ENCODE assay signal across 35 cellular contexts in the genomic region with DNA sequence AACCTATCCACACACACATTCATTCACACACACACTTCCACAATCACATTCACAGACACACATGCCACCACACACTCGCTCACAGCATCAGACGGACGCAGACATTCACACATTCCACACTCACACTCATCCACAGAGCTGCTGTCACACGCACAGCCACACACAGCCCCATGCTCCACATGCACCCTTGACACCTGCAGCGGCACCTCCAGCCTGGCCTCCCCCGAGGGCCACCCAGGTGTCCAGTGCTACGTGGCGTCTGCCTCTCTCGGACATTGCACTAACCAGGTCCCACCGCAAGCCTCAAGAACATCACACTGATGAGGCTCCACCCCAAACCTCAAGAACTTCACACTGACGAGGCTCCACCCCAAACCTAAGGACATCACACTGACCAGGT.
"Had no signal": no experiment of that assay in that cellular context is flagged by ENCODE, and none has a peak within 500 bp of the region (broad histone marks: within the 10 kb centered on the region; RNA-seq: fewer than 3 reads in every experiment).

No MANE protein-coding gene starts in this region.

- H3K4me1 ChIP-seq: ascending aorta had no signal

- FAIRE-seq: TTC549 had no signal

- H3K36me3 Mint-ChIP-seq: activated CD4-positive, alpha-beta memory T cell treated with anti-CD3 and anti-CD28 coated beads for 36 hours; activated naive CD4-positive, alpha-beta T cell treated with anti-CD3 and anti-CD28 coated beads, Interleukin-2, amount 10 ng/mL, durations not matched to agents 7 days and 5 days; activated naive CD4-positive, alpha-beta T cell treated with anti-CD3 and anti-CD28 coated beads, Interleukin-2, amount 50 U/mL, for 24 hours; activated naive CD8-positive, alpha-beta T cell; activated naive CD8-positive, alpha-beta T cell treated with anti-CD3 and anti-CD28 coated beads, Interleukin-2, amount 10 ng/mL, durations not matched to agents 7 days and 5 days; brain; T-cell had no signal

- H3K27ac ChIP-seq: ascending aorta, cardiac muscle cell, VCaP had no signal

- H3K9me3 Mint-ChIP-seq: activated B cell treated with CpG ODN at 0.5 μM for 24 hours; activated CD4-positive, alpha-beta memory T cell treated with anti-CD3 and anti-CD28 coated beads for 36 hours; activated CD4-positive, alpha-beta T cell treated with anti-CD3 and anti-CD28 coated beads, Interleukin-2, amount 10 ng/mL, durations not matched to agents 24 days and 14 days; activated CD8-positive, alpha-beta T cell treated with anti-CD3 and anti-CD28 coated beads for 36 hours; activated naive CD4-positive, alpha-beta T cell treated with anti-CD3 and anti-CD28 coated beads, Interleukin-2, amount 10 ng/mL, durations not matched to agents 7 days and 5 days; activated naive CD4-positive, alpha-beta T cell treated with anti-CD3 and anti-CD28 coated beads, Interleukin-2, amount 50 U/mL, for 24 hours; activated naive CD8-positive, alpha-beta T cell treated with anti-CD3 and anti-CD28 coated beads, Interleukin-2, amount 10 ng/mL, durations not matched to agents 7 days and 5 days; activated naive CD8-positive, alpha-beta T cell treated with anti-CD3 and anti-CD28 coated beads, Interleukin-2, amount 50 U/mL, for 24 hours; activated T-cell treated with anti-CD3 and anti-CD28 coated beads, Interleukin-2, amount 50 U/mL, for 4 hours; activated T-cell treated with anti-CD3 and anti-CD28 coated beads, Interleukin-2, amount 50 U/mL, for 72 hours; activated T-helper 2 cell treated with anti-CD3 and anti-CD28 coated beads, Interferon-gamma antibody, Interleukin-2, Interleukin-4, amounts not matched to agents 10 μg/mL and 5 μg/mL and 100 μg/mL, durations not matched to agents 14 hours and 24 hours and 36 hours; central memory CD8-positive, alpha-beta T cell; T-cell had no signal

- H3K27ac Mint-ChIP-seq: activated B cell treated with CpG ODN at 0.5 μM for 24 hours; activated CD4-positive, alpha-beta memory T cell treated with anti-CD3 and anti-CD28 coated beads for 36 hours; activated CD4-positive, alpha-beta T cell treated with anti-CD3 and anti-CD28 coated beads, Interleukin-2, amount 10 ng/mL, durations not matched to agents 24 days and 14 days; activated CD8-positive, alpha-beta T cell treated with anti-CD3 and anti-CD28 coated beads for 36 hours; activated naive CD4-positive, alpha-beta T cell treated with anti-CD3 and anti-CD28 coated beads, Interleukin-2, amount 10 ng/mL, durations not matched to agents 7 days and 5 days; activated naive CD4-positive, alpha-beta T cell treated with anti-CD3 and anti-CD28 coated beads, Interleukin-2, amount 50 U/mL, for 24 hours; activated naive CD8-positive, alpha-beta T cell; activated naive CD8-positive, alpha-beta T cell treated with anti-CD3 and anti-CD28 coated beads, Interleukin-2, amount 10 ng/mL, durations not matched to agents 7 days and 5 days; activated naive CD8-positive, alpha-beta T cell treated with anti-CD3 and anti-CD28 coated beads, Interleukin-2, amount 50 U/mL, for 24 hours; activated T-cell treated with anti-CD3 and anti-CD28 coated beads, Interleukin-2, amount 50 U/mL, for 72 hours; activated T-helper 2 cell treated with anti-CD3 and anti-CD28 coated beads, Interferon-gamma antibody, Interleukin-2, Interleukin-4, amounts not matched to agents 10 μg/mL and 5 μg/mL and 100 μg/mL, durations not matched to agents 14 hours and 24 hours and 36 hours; T-cell; T-helper 17 cell had no signal

- H3K27me3 ChIP-seq: ascending aorta had no signal

- H3K9me3 ChIP-seq: ascending aorta had no signal

- H3K4me3 ChIP-seq: ascending aorta, cardiac muscle cell had no signal

- ATAC-seq: activated CD8-positive, alpha-beta T cell treated with anti-CD3 and anti-CD28 coated beads for 36 hours; activated naive CD8-positive, alpha-beta T cell treated with anti-CD3 and anti-CD28 coated beads, Interleukin-2, amount 50 U/mL, for 24 hours; activated T-cell treated with anti-CD3 and anti-CD28 coated beads, Interleukin-2, amount 50 U/mL, for 4 hours; activated T-cell treated with anti-CD3 and anti-CD28 coated beads, Interleukin-2, amount 50 U/mL, for 72 hours; T-cell; T-helper 17 cell had no signal

- H3K27me3 Mint-ChIP-seq: activated CD8-positive, alpha-beta T cell treated with anti-CD3 and anti-CD28 coated beads for 36 hours; activated naive CD4-positive, alpha-beta T cell treated with anti-CD3 and anti-CD28 coated beads, Interleukin-2, amount 50 U/mL, for 24 hours; activated naive CD8-positive, alpha-beta T cell treated with anti-CD3 and anti-CD28 coated beads, Interleukin-2, amount 10 ng/mL, durations not matched to agents 7 days and 5 days; activated naive CD8-positive, alpha-beta T cell treated with anti-CD3 and anti-CD28 coated beads, Interleukin-2, amount 50 U/mL, for 24 hours had no signal

- DNase-seq: activated B cell treated with CpG ODN at 0.5 μM for 24 hours; activated CD4-positive, alpha-beta memory T cell treated with anti-CD3 and anti-CD28 coated beads for 36 hours; activated CD4-positive, alpha-beta T cell treated with anti-CD3 and anti-CD28 coated beads for 4 hours; activated CD4-positive, alpha-beta T cell treated with anti-CD3 and anti-CD28 coated beads, Interleukin-2, amount 10 ng/mL, durations not matched to agents 24 days and 14 days; activated CD4-positive, alpha-beta T cell treated with anti-CD3 and anti-CD28 coated beads, Interleukin-2, amount 50 U/mL, for 1 hour; activated CD4-positive, alpha-beta T cell treated with anti-CD3 and anti-CD28 coated beads, Interleukin-2, amount 50 U/mL, for 4 hours; activated CD4-positive, CD25-positive, alpha-beta regulatory T cell treated with anti-CD3 and anti-CD28 coated beads, Interleukin-2, amount 50 U/mL, for 72 hours; activated CD8-positive, alpha-beta memory T cell treated with anti-CD3 and anti-CD28 coated beads, Interleukin-2, amount 50 U/mL, for 4 hours; activated CD8-positive, alpha-beta T cell treated with anti-CD3 and anti-CD28 coated beads for 36 hours; activated effector memory CD4-positive, alpha-beta T cell treated with Interleukin-2 at 50 U/mL for 16 hours; activated gamma-delta T cell; activated naive CD4-positive, alpha-beta T cell treated with anti-CD3 and anti-CD28 coated beads, Interleukin-2, amount 10 ng/mL, durations not matched to agents 7 days and 5 days; activated naive CD4-positive, alpha-beta T cell treated with Interleukin-2 at 50 U/mL for 16 hours; activated naive CD8-positive, alpha-beta T cell treated with anti-CD3 and anti-CD28 coated beads, Interleukin-2, amount 10 ng/mL, durations not matched to agents 7 days and 5 days; activated naive CD8-positive, alpha-beta T cell treated with anti-CD3 and anti-CD28 coated beads, Interleukin-2, amount 50 U/mL, for 24 hours; activated T-cell treated with anti-CD3 and anti-CD28 coated beads for 4 hours; activated T-cell treated with anti-CD3 and anti-CD28 coated beads, Interleukin-2, amount 50 U/mL, for 1 hour; activated T-cell treated with anti-CD3 and anti-CD28 coated beads, Interleukin-2, amount 50 U/mL, for 4 hours; activated T-cell treated with anti-CD3 and anti-CD28 coated beads, Interleukin-2, amount 50 U/mL, for 72 hours; amygdala; anterior cingulate cortex; caudate nucleus; cerebellar nuclear complex; T-cell; T-helper 17 cell; T-helper 9 cell had no signal

- H3K36me3 ChIP-seq: ascending aorta, cardiac muscle cell had no signal

- H3K4me3 Mint-ChIP-seq: activated B cell treated with CpG ODN at 0.5 μM for 24 hours; activated CD4-positive, alpha-beta memory T cell treated with anti-CD3 and anti-CD28 coated beads for 36 hours; activated CD4-positive, alpha-beta T cell treated with anti-CD3 and anti-CD28 coated beads, Interleukin-2, amount 10 ng/mL, durations not matched to agents 24 days and 14 days; activated CD8-positive, alpha-beta T cell treated with anti-CD3 and anti-CD28 coated beads for 36 hours; activated naive CD4-positive, alpha-beta T cell treated with anti-CD3 and anti-CD28 coated beads, Interleukin-2, amount 10 ng/mL, durations not matched to agents 7 days and 5 days; activated naive CD4-positive, alpha-beta T cell treated with anti-CD3 and anti-CD28 coated beads, Interleukin-2, amount 50 U/mL, for 24 hours; activated naive CD8-positive, alpha-beta T cell; activated naive CD8-positive, alpha-beta T cell treated with anti-CD3 and anti-CD28 coated beads, Interleukin-2, amount 10 ng/mL, durations not matched to agents 7 days and 5 days; activated naive CD8-positive, alpha-beta T cell treated with anti-CD3 and anti-CD28 coated beads, Interleukin-2, amount 50 U/mL, for 24 hours; activated T-cell treated with anti-CD3 and anti-CD28 coated beads, Interleukin-2, amount 50 U/mL, for 4 hours; activated T-cell treated with anti-CD3 and anti-CD28 coated beads, Interleukin-2, amount 50 U/mL, for 72 hours; brain; central memory CD8-positive, alpha-beta T cell; T-cell had no signal

- H3K4me1 Mint-ChIP-seq: activated B cell treated with CpG ODN at 0.5 μM for 24 hours; activated CD4-positive, alpha-beta T cell treated with anti-CD3 and anti-CD28 coated beads, Interleukin-2, amount 10 ng/mL, durations not matched to agents 24 days and 14 days; activated naive CD4-positive, alpha-beta T cell treated with anti-CD3 and anti-CD28 coated beads, Interleukin-2, amount 10 ng/mL, durations not matched to agents 7 days and 5 days; activated naive CD4-positive, alpha-beta T cell treated with anti-CD3 and anti-CD28 coated beads, Interleukin-2, amount 50 U/mL, for 24 hours; activated naive CD8-positive, alpha-beta T cell treated with anti-CD3 and anti-CD28 coated beads, Interleukin-2, amount 10 ng/mL, durations not matched to agents 7 days and 5 days; activated naive CD8-positive, alpha-beta T cell treated with anti-CD3 and anti-CD28 coated beads, Interleukin-2, amount 50 U/mL, for 24 hours; central memory CD8-positive, alpha-beta T cell; T-cell had no signal
